20 cellular contexts compared by ENCODE assay signal in genomic region chr2:239159476-239159911, GRCh38.
DNase-seq lines count a peak whose midpoint lies in the region; ATAC-seq, FAIRE-seq and TF ChIP-seq lines count a peak whose summit lies in the region.
"Had no signal": no experiment of that assay in that cellular context is flagged by ENCODE, and none has a peak within 500 bp of the region (broad histone marks: within the 10 kb centered on the region; RNA-seq: fewer than 3 reads in every experiment).

No MANE protein-coding gene starts in this region.

- in situ Hi-C loops in HepG2 (cut with HindIII; ENCODE audit: extremely low pct_ligation_motif_present, low pct_unique_long_range_greater_than_20kb): no loop called here

- no peaks in the 10 kb centered on the region for H3K9me3 ChIP-seq in right lobe of liver
- H3K9me3 ChIP-seq in HepG2 (ENCODE audit: low read length): no peaks in the 10 kb centered on the region
- H3K9me3 ChIP-seq: HAP-1 had no signal

- intact Hi-C loops in right lobe of liver (cut with DNase I) (no loop called here), HepG2 (cut with micrococcal nuclease; ENCODE audit: unreplicated experiment) (no loop called here)

- H3K9ac ChIP-seq in HepG2 (ENCODE audit: insufficient read depth, low read depth, low read length): no peak overlapping the region

- TF ChIP-seq EP300 in HepG2 (IDR thresholded peaks at IDR 0.05; ENCODE audit: low read depth in 2 of 2, low read length in 2 of 2) (no peak), HepG2 (CRISPR knock-in tag; IDR thresholded peaks at IDR 0.05; ENCODE audit: borderline replicate concordance) (no peak)

- H3K4me3 ChIP-seq in right lobe of liver: no peak overlapping the region
- H3K4me3 ChIP-seq in HepG2 (replicated peaks in 1 of 3; ENCODE audit: insufficient read depth in 1 of 3, low read depth in 2 of 3, low read length in 3 of 3): no peak overlapping the region
- H3K4me3 ChIP-seq: HAP-1 had no signal

- H4K20me1 ChIP-seq in HepG2 (ENCODE audit: insufficient read depth, low read length): no peaks in the 10 kb centered on the region; the same call in 1 of the 2 replicates

- CTCF ChIA-PET in HepG2 (lab: Yijun Ruan, JAX; ENCODE audit: low intra/inter-chr PET ratio, low total read pairs): no interaction called here

- H3K9me3 Mint-ChIP-seq in effector memory CD8-positive, alpha-beta T cell: peaks cover 9 to 11% of the 10 kb centered on the region in 2 donors
- no peaks in the 10 kb centered on the region for H3K9me3 Mint-ChIP-seq in osteocyte (ENCODE audit: unreplicated experiment)
- H3K9me3 Mint-ChIP-seq: nephron had no signal

- H3K4me1 Mint-ChIP-seq in effector memory CD8-positive, alpha-beta T cell (ENCODE audit: low read depth in 2 of 2): peaks cover 12 to 18% of the 10 kb centered on the region in 2 donors
- no peaks in the 10 kb centered on the region for H3K4me1 Mint-ChIP-seq in osteocyte (ENCODE audit: unreplicated experiment)
- H3K4me1 Mint-ChIP-seq: nephron had no signal

- H3K4me2 ChIP-seq in HepG2 (ENCODE audit: low read depth, low read length): no peak overlapping the region

- TF ChIP-seq CTCF in right lobe of liver (IDR thresholded peaks at IDR 0.05) (no peak), HepG2 (CRISPR knock-in tag; IDR thresholded peaks at IDR 0.05) (no peak), osteocyte (IDR thresholded peaks at IDR 0.05) (no peak)

- TF ChIP-seq RAD21 in HepG2 (CRISPR knock-in tag; IDR thresholded peaks at IDR 0.05): no peak

- H3K27me3 ChIP-seq in right lobe of liver (no peaks in the 10 kb centered on the region), HepG2 (ENCODE audit: control insufficient read depth in 1 of 2, insufficient read depth in 2 of 2, low read length in 2 of 2) (no peaks in the 10 kb centered on the region)

- H2AFZ ChIP-seq in HepG2 (ENCODE audit: low read length): no peak overlapping the region

- H3K4me3 Mint-ChIP-seq in effector memory CD8-positive, alpha-beta T cell: peak overlapping the region in 1 of 2 donors; percentile 22
- no peak overlapping the region for H3K4me3 Mint-ChIP-seq in osteocyte (ENCODE audit: unreplicated experiment)
- H3K4me3 Mint-ChIP-seq: activated CD4-positive, alpha-beta T cell treated with anti-CD3 and anti-CD28 coated beads for 36 hours; nephron had no signal

- peaks cover 26% of the 10 kb centered on the region for H3K36me3 Mint-ChIP-seq in effector memory CD8-positive, alpha-beta T cell (ENCODE audit: insufficient read depth)
- peaks cover 9% of the 10 kb centered on the region for H3K36me3 Mint-ChIP-seq in osteocyte (ENCODE audit: unreplicated experiment)

- BruUV-seq in HepG2 (replicated peaks; lab: Mats Ljungman, UMichigan): no TSS peak

- ATAC-seq in right lobe of liver: no peak
- ATAC-seq in HepG2: no peak
- no peak for ATAC-seq in effector memory CD8-positive, alpha-beta T cell (replicated peaks)
- no peak for ATAC-seq in GM21786 (IDR thresholded peaks at IDR 0.05; ENCODE audit: unreplicated experiment)
- no peak for ATAC-seq in GM19324 (IDR thresholded peaks at IDR 0.05; ENCODE audit: low FRiP score, unreplicated experiment)
- ATAC-seq: activated CD4-positive, alpha-beta T cell treated with anti-CD3 and anti-CD28 coated beads for 36 hours had no signal

- peak overlapping the region; percentile 66 to 94 for H3K27ac Mint-ChIP-seq in effector memory CD8-positive, alpha-beta T cell
- no peak overlapping the region for H3K27ac Mint-ChIP-seq in osteocyte (ENCODE audit: unreplicated experiment)
- H3K27ac Mint-ChIP-seq: nephron had no signal

- no peak for TF ChIP-seq POLR2A in right lobe of liver (IDR thresholded peaks at IDR 0.05)
- TF ChIP-seq POLR2A in HepG2 (IDR thresholded peaks at IDR 0.05; ENCODE audit: insufficient read depth in 1 of 2, low read depth in 2 of 2, low read length in 2 of 2): no peak

- WGBS in right lobe of liver (ENCODE audit: insufficient coverage, low coverage, low lambda C conversion rate, missing lambda C conversion rate): 94% methylated on average over 9 of the region's 9 CpGs
- WGBS in HepG2 (ENCODE audit: low lambda C conversion rate): 95% methylated on average over 9 of the region's 9 CpGs

- DNase-seq in right lobe of liver (peak; percentile 9 to 36 (median 27)), HepG2 (ENCODE audit: low spot score) (no peak), osteocyte (ENCODE audit: extremely low spot score, unreplicated experiment) (peak; percentile 79), ureter (ENCODE audit: low spot score) (no peak)
- no peak for DNase-seq in effector memory CD8-positive, alpha-beta T cell
- DNase-seq: activated gamma-delta T cell, AML-193, cortex of kidney, DMS153, mammary epithelial cell, NCI-H1694 treated with DMSO at 0.1 percent for 48 hours, NCI-H446 treated with DMSO at 0.1 percent for 48 hours, substantia nigra, T1000 had no signal

- H3K36me3 ChIP-seq in right lobe of liver (peaks cover 0 to 23% (median 2%) of the 10 kb centered on the region in 4 donors), HepG2 (replicated peaks in 1 of 2; ENCODE audit: control insufficient read depth in 1 of 2, insufficient read depth in 2 of 2, low read length in 2 of 2) (peaks cover 24 to 44% of the 10 kb centered on the region in 2 experiments)
- H3K36me3 ChIP-seq: HAP-1 had no signal

- no peak for FAIRE-seq in HepG2 (lab: Jason Lieb, UNC)
- FAIRE-seq: frontal cortex had no signal

- H3K79me2 ChIP-seq in HepG2 (ENCODE audit: insufficient read depth, low read length): no peaks in the 10 kb centered on the region

- H3K4me1 ChIP-seq in right lobe of liver: no peaks in the 10 kb centered on the region
- H3K4me1 ChIP-seq in HepG2 (ENCODE audit: insufficient read depth, low read length): no peaks in the 10 kb centered on the region
- H3K4me1 ChIP-seq: HAP-1 had no signal

- POLR2A ChIA-PET in HepG2 (lab: Yijun Ruan, JAX): no interaction called here

- H3K27ac ChIP-seq in right lobe of liver (no peak overlapping the region), HepG2 (ENCODE audit: extremely low read length, insufficient read depth, low read length) (no peak overlapping the region)

- no peaks in the 10 kb centered on the region for H3K27me3 Mint-ChIP-seq in effector memory CD8-positive, alpha-beta T cell
- no peaks in the 10 kb centered on the region for H3K27me3 Mint-ChIP-seq in osteocyte (ENCODE audit: unreplicated experiment)
- H3K27me3 Mint-ChIP-seq: activated CD4-positive, alpha-beta T cell treated with anti-CD3 and anti-CD28 coated beads for 36 hours had no signal

TF ChIP-seq in HepG2, 621 proteins besides CTCF, POLR2A, EP300 and RAD21 (continues in another document):
- TF ChIP-seq ZNF781 (CRISPR knock-in tag; IDR thresholded peaks at IDR 0.05; ENCODE audit: borderline replicate concordance, not compliant biosample characterization): no peak
- no peak for TF ChIP-seq ZNF274 (CRISPR knock-in tag; IDR thresholded peaks at IDR 0.05)
- TF ChIP-seq ZNF292 (CRISPR knock-in tag; IDR thresholded peaks at IDR 0.05; ENCODE audit: borderline replicate concordance, low read depth): no peak
- TF ChIP-seq SPEN (CRISPR knock-in tag; IDR thresholded peaks at IDR 0.05; ENCODE audit: low read depth): no peak
- TF ChIP-seq KMT2B (CRISPR knock-in tag; IDR thresholded peaks at IDR 0.05): no peak
- TF ChIP-seq HES4 (CRISPR knock-in tag; IDR thresholded peaks at IDR 0.05; ENCODE audit: borderline replicate concordance): no peak
- no peak for TF ChIP-seq ZKSCAN8 (CRISPR knock-in tag; IDR thresholded peaks at IDR 0.05; ENCODE audit: borderline replicate concordance)
- no peak for TF ChIP-seq GPBP1L1 (CRISPR knock-in tag; IDR thresholded peaks at IDR 0.05)
- TF ChIP-seq MIXL1 (CRISPR knock-in tag; IDR thresholded peaks at IDR 0.05): no peak
- no peak for TF ChIP-seq DDIT3 (CRISPR knock-in tag; IDR thresholded peaks at IDR 0.05)
- TF ChIP-seq HMGXB4 (CRISPR knock-in tag; IDR thresholded peaks at IDR 0.05; ENCODE audit: borderline replicate concordance in 1 of 2, low read depth in 1 of 2): no peak

Comparison
In these comparisons a context has a peak if more than half of its experiments do, and no peak if none do; other contexts are left out.
1. DNase-seq: peak in right lobe of liver (3 of 3) and osteocyte (single experiment); none in HepG2 (single experiment), effector memory CD8-positive, alpha-beta T cell (0 of 3) and ureter (single experiment).